13 cellular contexts compared by ENCODE assay signal in genomic region chr5:160468576-160468975, GRCh38. TPM values are rescaled to one million over a fixed set of nuclear protein-coding genes. Genes with fewer than 3 reads are reported as not detected.
DNase-seq lines count a peak whose midpoint lies in the region; FAIRE-seq and TF ChIP-seq lines count a peak whose summit lies in the region.
"Had no signal": no experiment of that assay in that cellular context is flagged by ENCODE, and none has a peak within 500 bp of the region (broad histone marks: within the 10 kb centered on the region; RNA-seq: fewer than 3 reads in every experiment).

No MANE protein-coding gene starts in this region.

- no peaks in the 10 kb centered on the region for H3K27me3 Mint-ChIP-seq in Calu3 (ENCODE audit: unreplicated experiment)
- H3K27me3 Mint-ChIP-seq in activated naive CD8-positive, alpha-beta T cell treated with anti-CD3 and anti-CD28 coated beads for 36 hours: no peaks in the 10 kb centered on the region

- TF ChIP-seq CTCF in Calu3 (IDR thresholded peaks at IDR 0.05; ENCODE audit: unreplicated experiment): no peak
- no peak for TF ChIP-seq CTCF in HL-60 (IDR thresholded peaks at IDR 0.05; ENCODE audit: insufficient read depth, low read length)

- DNase-seq in Calu3 (no peak), HL-60 (ENCODE audit: low read depth in 1 of 2, low spot score in 1 of 2) (no peak), putamen (ENCODE audit: low spot score) (no peak), HTR-8/SVneo (ENCODE audit: insufficient read length, low spot score) (no peak), cerebellar nuclear complex (lab: John Stamatoyannopoulos, UW) (no peak), HK-2 (ENCODE audit: unreplicated experiment) (no peak)
- DNase-seq in activated naive CD8-positive, alpha-beta T cell treated with anti-CD3 and anti-CD28 coated beads for 36 hours: no peak
- DNase-seq: activated CD4-positive, CD25-positive, alpha-beta regulatory T cell treated with anti-CD3 and anti-CD28 coated beads, Interleukin-2, amount 50 U/mL, for 72 hours; esophagus squamous epithelium; H7; tibial artery had no signal

- peaks cover 18 to 35% of the 10 kb centered on the region in 2 donors for H3K4me1 ChIP-seq in muscle layer of duodenum (ENCODE audit: control insufficient read depth in 1 of 2, insufficient read depth in 2 of 2, low read length in 2 of 2)

- H3K4me3 Mint-ChIP-seq in Calu3 (ENCODE audit: low read depth, unreplicated experiment): peak overlapping the region; percentile 89
- peak overlapping the region; percentile 99 for H3K4me3 Mint-ChIP-seq in activated naive CD8-positive, alpha-beta T cell treated with anti-CD3 and anti-CD28 coated beads for 36 hours

- no peaks in the 10 kb centered on the region for H3K9me3 ChIP-seq in muscle layer of duodenum (ENCODE audit: control insufficient read depth in 1 of 2, low read length in 2 of 2)
- H3K9me3 ChIP-seq: esophagus squamous epithelium, tibial artery had no signal

- H3K27ac ChIP-seq in HL-60 (replicated peaks): peak overlapping the region; percentile 78
- H3K27ac ChIP-seq in muscle layer of duodenum (ENCODE audit: low read length): peak overlapping the region; percentile 41
- H3K27ac ChIP-seq: parathyroid adenoma had no signal

- no peaks in the 10 kb centered on the region for H3K36me3 ChIP-seq in muscle layer of duodenum (ENCODE audit: control insufficient read depth in 1 of 2, insufficient read depth in 2 of 2, low read length in 2 of 2)
- H3K36me3 ChIP-seq: esophagus squamous epithelium, tibial artery had no signal

- peaks cover 92% of the 10 kb centered on the region for H3K4me1 Mint-ChIP-seq in Calu3 (ENCODE audit: low read depth, unreplicated experiment)
- peaks cover 66% of the 10 kb centered on the region for H3K4me1 Mint-ChIP-seq in activated naive CD8-positive, alpha-beta T cell treated with anti-CD3 and anti-CD28 coated beads for 36 hours

- no peaks in the 10 kb centered on the region for H3K9me3 Mint-ChIP-seq in Calu3 (ENCODE audit: low read depth, unreplicated experiment)
- H3K9me3 Mint-ChIP-seq in activated naive CD8-positive, alpha-beta T cell treated with anti-CD3 and anti-CD28 coated beads for 36 hours: no peaks in the 10 kb centered on the region

- no TSS peak for BruUV-seq in Calu3 (replicated peaks; lab: Mats Ljungman, UMichigan)

- no peak for FAIRE-seq in HTR-8/SVneo (lab: Jason Lieb, UNC)

- peaks cover 57% of the 10 kb centered on the region for H3K36me3 Mint-ChIP-seq in Calu3 (ENCODE audit: insufficient read depth, unreplicated experiment)
- peaks cover 47% of the 10 kb centered on the region for H3K36me3 Mint-ChIP-seq in activated naive CD8-positive, alpha-beta T cell treated with anti-CD3 and anti-CD28 coated beads for 36 hours

- intact Hi-C loops in Calu3 (cut with micrococcal nuclease; ENCODE audit: unreplicated experiment): loop anchor here (5.0 kb wide), 1 partner anchor 46 kb away; the partner anchor contains the start of gene PTTG1

- CTCF ChIA-PET in Calu3 (lab: Charles Lee): interaction anchor here (0.5 to 2.9 kb wide), 7 partner anchors 10 to 1556 kb away, joined by 4 to 51 read pairs (median 7); partner anchors contain the start of gene SLU7

- no peaks in the 10 kb centered on the region for H3K27me3 ChIP-seq in HL-60 (ENCODE audit: insufficient read depth, poor library complexity, severe bottlenecking)
- H3K27me3 ChIP-seq in muscle layer of duodenum (ENCODE audit: low read depth, low read length): no peaks in the 10 kb centered on the region
- H3K27me3 ChIP-seq: esophagus squamous epithelium, tibial artery had no signal

- peak overlapping the region; percentile 95 for H3K27ac Mint-ChIP-seq in Calu3 (ENCODE audit: unreplicated experiment)
- peak overlapping the region; percentile 98 for H3K27ac Mint-ChIP-seq in activated naive CD8-positive, alpha-beta T cell treated with anti-CD3 and anti-CD28 coated beads for 36 hours

- no peak overlapping the region for H3K4me3 ChIP-seq in HL-60 (replicated peaks; ENCODE audit: insufficient read depth, low read length)
- H3K4me3 ChIP-seq in muscle layer of duodenum (ENCODE audit: low read depth in 1 of 2, low read length in 2 of 2): peak overlapping the region; percentile 46 to 62

RNA-seq across cellular contexts. Expression of gene PTTG1, which starts 46.9 kb away (rescaled TPM):
- total RNA-seq in Calu3 (2022): 144 and 184 TPM in 2 replicates
- 100 to 1,000 TPM; 102 to 105 TPM for total RNA-seq in activated naive CD8-positive, alpha-beta T cell treated with anti-CD3 and anti-CD28 coated beads for 36 hours

RNA-seq across cellular contexts. Expression of gene SLU7, which starts 49.7 kb away (rescaled TPM):
- 62.8 and 71.2 TPM in 2 replicates for total RNA-seq in Calu3 (2022)
- total RNA-seq in activated naive CD8-positive, alpha-beta T cell treated with anti-CD3 and anti-CD28 coated beads for 36 hours: 10 to 100 TPM; 42.2 to 43.7 TPM
